In the genomic region with DNA sequence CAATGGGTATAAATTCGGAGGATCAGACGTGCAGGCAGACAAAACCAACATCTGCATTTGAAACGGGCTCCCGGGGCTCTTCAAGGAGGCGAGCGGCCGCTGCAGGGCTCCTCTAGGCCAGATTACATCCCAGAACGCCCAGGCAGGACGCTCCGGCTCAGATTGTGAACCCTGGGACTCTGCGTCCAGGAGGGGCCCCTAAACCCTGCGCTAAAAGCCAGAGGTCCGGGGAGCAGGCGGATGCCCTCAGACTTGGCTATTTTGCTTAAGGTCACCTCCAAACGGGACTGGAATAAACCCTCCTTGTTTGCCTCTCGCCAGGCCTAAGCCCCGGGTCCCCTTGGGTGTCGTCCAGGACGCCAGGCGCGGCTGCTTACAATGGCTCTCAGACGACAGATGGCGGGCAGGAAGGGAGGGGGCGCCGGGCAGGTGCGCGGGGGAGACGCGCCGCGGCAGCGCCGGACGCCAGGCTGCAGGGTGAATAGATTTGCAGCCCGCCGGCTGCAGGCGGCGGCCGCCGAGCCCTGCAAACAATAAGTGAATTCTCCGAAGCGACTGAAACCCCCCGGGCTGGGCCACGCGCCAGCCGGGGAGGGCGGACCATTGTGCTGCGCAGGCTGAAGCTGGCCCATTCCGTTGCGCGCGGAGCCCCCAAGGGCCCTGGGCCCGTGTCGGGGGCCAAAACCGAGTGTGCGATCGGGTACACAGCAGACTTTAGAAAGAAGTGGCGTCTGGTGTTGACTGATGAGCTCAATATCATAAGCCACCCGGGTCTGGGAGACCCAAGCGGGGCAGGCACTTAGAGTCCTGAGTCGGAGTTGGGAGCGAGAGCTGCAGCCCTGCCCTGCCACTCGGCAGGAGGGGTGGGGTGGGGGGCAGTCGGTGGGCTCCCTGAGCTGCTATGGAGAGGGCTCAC, we compare ENCODE assay signal across 10 cellular contexts. TPM values are rescaled to one million over a fixed set of nuclear protein-coding genes. Genes with fewer than 3 reads are reported as not detected.
DNase-seq lines count a peak whose midpoint lies in the region; ATAC-seq, FAIRE-seq and TF ChIP-seq lines count a peak whose summit lies in the region.
"Had no signal": no experiment of that assay in that cellular context is flagged by ENCODE, and none has a peak within 500 bp of the region (broad histone marks: within the 10 kb centered on the region; RNA-seq: fewer than 3 reads in every experiment).

No MANE protein-coding gene starts in this region.

- H3K4me1 Mint-ChIP-seq in activated CD8-positive, alpha-beta memory T cell treated with anti-CD3 and anti-CD28 coated beads, Interleukin-2, amount 10 ng/mL, durations not matched to agents 7 days and 5 days: no peaks in the 10 kb centered on the region

- H3K79me2 ChIP-seq in keratinocyte (ENCODE audit: control insufficient read depth, insufficient read depth, low read length): no peaks in the 10 kb centered on the region

- no peak for ATAC-seq in activated CD8-positive, alpha-beta memory T cell treated with anti-CD3 and anti-CD28 coated beads, Interleukin-2, amount 10 ng/mL, durations not matched to agents 7 days and 5 days
- no peak for ATAC-seq in HG02973 (IDR thresholded peaks at IDR 0.05; ENCODE audit: unreplicated experiment)

- peak overlapping the region; percentile 50 for H3K4me2 ChIP-seq in keratinocyte (ENCODE audit: control insufficient read depth, extremely low read depth, insufficient read depth, low read depth, low read length)

- H3K9me1 ChIP-seq in keratinocyte (ENCODE audit: control insufficient read depth, extremely low read depth, insufficient read depth, low read length): no peaks in the 10 kb centered on the region

- no peak overlapping the region for H2AFZ ChIP-seq in keratinocyte (ENCODE audit: control insufficient read depth, low read length)

- TF ChIP-seq CTCF in bronchial epithelial cell (IDR thresholded peaks at IDR 0.05; ENCODE audit: insufficient read depth, low read length, severe bottlenecking) (no peak), keratinocyte (optimal IDR thresholded peaks at IDR 0.05 in 1 of 3, IDR thresholded peaks at IDR 0.05 in 1 of 3, conservative IDR thresholded peaks at IDR 0.05 in 1 of 3; ENCODE audit: extremely low read depth in 1 of 3, insufficient read depth in 2 of 3, low read length in 3 of 3) (no peak)

- H3K27me3 ChIP-seq in bronchial epithelial cell (ENCODE audit: control insufficient read depth, insufficient read depth, low read length) (peaks cover 14% of the 10 kb centered on the region), keratinocyte (ENCODE audit: control insufficient read depth, extremely low read depth, insufficient read depth, low read length) (peaks cover 22% of the 10 kb centered on the region), stomach smooth muscle (ENCODE audit: control insufficient read depth in 1 of 2, insufficient read depth in 2 of 2, low read length in 2 of 2) (peaks cover 13 to 17% of the 10 kb centered on the region in 2 donors)

- H3K4me3 ChIP-seq in bronchial epithelial cell (ENCODE audit: low read depth, low read length) (peak overlapping the region; percentile 22), keratinocyte (ENCODE audit: control insufficient read depth in 2 of 3, extremely low read depth in 1 of 3, insufficient read depth in 2 of 3, low read depth in 1 of 3, low read length in 3 of 3) (peak overlapping the region in 1 of 3 experiments; percentile 41), stomach smooth muscle (ENCODE audit: low read length in 2 of 2) (peak overlapping the region; percentile 65 to 73)
- H3K4me3 ChIP-seq: BLaER1 treated with 17β-estradiol and CSF1 and Interleukin-3, amounts not matched to agents 10 nM and 100 nM had no signal

- H3K9me3 ChIP-seq in keratinocyte (ENCODE audit: control insufficient read depth, low read depth, low read length) (peaks cover 6% of the 10 kb centered on the region), stomach smooth muscle (ENCODE audit: control insufficient read depth in 2 of 2, low read length in 2 of 2) (no peaks in the 10 kb centered on the region)
- H3K9me3 ChIP-seq: neutrophil had no signal

- peak; percentile 44 for DNase-seq in activated CD8-positive, alpha-beta memory T cell treated with anti-CD3 and anti-CD28 coated beads, Interleukin-2, amount 50 U/mL, for 48 hours
- no peak for DNase-seq in activated CD8-positive, alpha-beta memory T cell treated with anti-CD3 and anti-CD28 coated beads, Interleukin-2, amount 10 ng/mL, durations not matched to agents 7 days and 5 days
- DNase-seq in bronchial epithelial cell (ENCODE audit: low read depth): no peak
- no peak for DNase-seq in keratinocyte (ENCODE audit: low read depth, low spot score)
- no peak for DNase-seq in activated naive CD4-positive, alpha-beta T cell (lab: John Stamatoyannopoulos, UW)
- DNase-seq in ureter (ENCODE audit: low spot score): no peak

- H3K27ac ChIP-seq in keratinocyte (ENCODE audit: control insufficient read depth, insufficient read depth, low read length): no peak overlapping the region
- no peak overlapping the region for H3K27ac ChIP-seq in stomach smooth muscle (ENCODE audit: low read length)
- H3K27ac ChIP-seq: BLaER1 treated with 17β-estradiol and CSF1 and Interleukin-3, amounts not matched to agents 10 nM and 100 nM; neutrophil had no signal

- H3K36me3 ChIP-seq in bronchial epithelial cell (ENCODE audit: control insufficient read depth, insufficient read depth, low read length) (no peaks in the 10 kb centered on the region), keratinocyte (ENCODE audit: control insufficient read depth in 2 of 2, extremely low read depth in 1 of 2, insufficient read depth in 2 of 2, low read length in 2 of 2) (no peaks in the 10 kb centered on the region), stomach smooth muscle (ENCODE audit: control insufficient read depth in 2 of 2, insufficient read depth in 2 of 2, low read length in 2 of 2) (no peaks in the 10 kb centered on the region)
- H3K36me3 ChIP-seq: BLaER1 treated with 17β-estradiol and CSF1 and Interleukin-3, amounts not matched to agents 10 nM and 100 nM; neutrophil had no signal

- no peaks in the 10 kb centered on the region for H4K20me1 ChIP-seq in keratinocyte (ENCODE audit: control insufficient read depth, extremely low read depth, insufficient read depth, low read length)
- H4K20me1 ChIP-seq: BLaER1 treated with 17β-estradiol and CSF1 and Interleukin-3, amounts not matched to agents 10 nM and 100 nM had no signal

- H3K4me1 ChIP-seq in keratinocyte (ENCODE audit: control insufficient read depth, extremely low read depth, insufficient read depth, low read length) (peaks cover 3% of the 10 kb centered on the region), stomach smooth muscle (ENCODE audit: control insufficient read depth, insufficient read depth, low read length) (peaks cover 5% of the 10 kb centered on the region)

- H3K4me3 Mint-ChIP-seq in activated CD8-positive, alpha-beta memory T cell treated with anti-CD3 and anti-CD28 coated beads, Interleukin-2, amount 10 ng/mL, durations not matched to agents 7 days and 5 days: no peak overlapping the region

- FAIRE-seq in bronchial epithelial cell (lab: Jason Lieb, UNC): no peak
- FAIRE-seq in keratinocyte (lab: Jason Lieb, UNC): no peak

- H3K36me3 Mint-ChIP-seq in activated CD8-positive, alpha-beta memory T cell treated with anti-CD3 and anti-CD28 coated beads, Interleukin-2, amount 10 ng/mL, durations not matched to agents 7 days and 5 days: no peaks in the 10 kb centered on the region

- dilution Hi-C loops in keratinocyte (cut with MboI; ENCODE audit: extremely low pct_ligation_motif_present, low sequenced_read_pairs): no loop called here

- CTCF ChIA-PET in activated CD8-positive, alpha-beta memory T cell treated with anti-CD3 and anti-CD28 coated beads, Interleukin-2, amount 10 ng/mL, durations not matched to agents 7 days and 5 days (lab: Charles Lee): no interaction called here

- no peak overlapping the region for H3K27ac Mint-ChIP-seq in activated CD8-positive, alpha-beta memory T cell treated with anti-CD3 and anti-CD28 coated beads, Interleukin-2, amount 10 ng/mL, durations not matched to agents 7 days and 5 days

- H3K9ac ChIP-seq in keratinocyte (ENCODE audit: control insufficient read depth, extremely low read depth, insufficient read depth, low read length) (no peak overlapping the region), stomach smooth muscle (ENCODE audit: low read length in 2 of 2) (peak overlapping the region in 1 of 2 donors; percentile 7)
- H3K9ac ChIP-seq: BLaER1 treated with 17β-estradiol and CSF1 and Interleukin-3, amounts not matched to agents 10 nM and 100 nM had no signal

- H3K9me3 Mint-ChIP-seq in activated CD8-positive, alpha-beta memory T cell treated with anti-CD3 and anti-CD28 coated beads, Interleukin-2, amount 10 ng/mL, durations not matched to agents 7 days and 5 days (ENCODE audit: low read depth): no peaks in the 10 kb centered on the region

- H3K27me3 Mint-ChIP-seq in activated CD8-positive, alpha-beta memory T cell treated with anti-CD3 and anti-CD28 coated beads, Interleukin-2, amount 10 ng/mL, durations not matched to agents 7 days and 5 days: peaks cover 82% of the 10 kb centered on the region

RNA-seq across cellular contexts. Expression of gene AMOTL2, which starts 32.3 kb away (rescaled TPM):
- not detected for total RNA-seq in activated CD8-positive, alpha-beta memory T cell treated with anti-CD3 and anti-CD28 coated beads, Interleukin-2, amount 10 ng/mL, durations not matched to agents 7 days and 5 days
- total RNA-seq in bronchial epithelial cell (54.2 and 89.9 TPM in 2 replicates), ureter (76.2 TPM)
- polyA plus RNA-seq in keratinocyte: 39.8 to 57.2 TPM (median 45.6 TPM) in 3 replicates
- 52.7 TPM for polyA plus RNA-seq in keratinocyte (2011; ENCODE audit: low read depth)
- 30.8 and 32.5 TPM in 2 replicates for polyA plus RNA-seq in keratinocyte (2011; cell fraction: cytosol; rRNA removed)
- polyA plus RNA-seq in keratinocyte (2011; cell fraction: nucleus; rRNA removed): 88.6 and 88.9 TPM in 2 replicates
- polyA plus RNA-seq in keratinocyte (2012; ENCODE audit: low replicate concordance): 44.4 and 81.4 TPM in 2 replicates
- 49.8 to 105 TPM (median 62.0 TPM) in 3 replicates for polyA minus RNA-seq in keratinocyte
- polyA minus RNA-seq in keratinocyte (2011; cell fraction: cytosol; rRNA and poly(A)+ RNA removed): 64.5 TPM
- polyA minus RNA-seq in keratinocyte (2011; cell fraction: nucleus; rRNA and poly(A)+ RNA removed): 82.0 and 84.4 TPM in 2 replicates

Comparison
In these comparisons a context has a peak if more than half of its experiments do, and no peak if none do; other contexts are left out.
1. RNA of gene AMOTL2, which starts 32.3 kb away (total RNA-seq): 76.2 TPM in ureter (single experiment) and 54.2 to 89.9 TPM in bronchial epithelial cell; not detected in activated CD8-positive, alpha-beta memory T cell treated with anti-CD3 and anti-CD28 coated beads, Interleukin-2, amount 10 ng/mL, durations not matched to agents 7 days and 5 days; every median in the first group is over 10 times any median in the second.